Comparison of ENCODE assay signal across 18 cellular contexts in genomic region chr7:22920664-22921063, GRCh38.
A peak's percentile ranks its signal among the peaks of the same experiment; 100 is the strongest.
DNase-seq lines count a peak whose midpoint lies in the region; ATAC-seq, FAIRE-seq and TF ChIP-seq lines count a peak whose summit lies in the region.
"Had no signal": no experiment of that assay in that cellular context is flagged by ENCODE, and none has a peak within 500 bp of the region (broad histone marks: within the 10 kb centered on the region; RNA-seq: fewer than 3 reads in every experiment).

No MANE protein-coding gene starts in this region.

- H3K4me3 Mint-ChIP-seq in naive B cell, result no peak overlapping the region
- no peak overlapping the region for H3K4me3 Mint-ChIP-seq in activated CD8-positive, alpha-beta T cell treated with anti-CD3 and anti-CD28 coated beads for 36 hours
- H3K4me3 Mint-ChIP-seq in activated T-cell treated with anti-CD3 and anti-CD28 coated beads, Interleukin-2, amount 50 U/mL, for 24 hours, result no peak overlapping the region
- H3K4me3 Mint-ChIP-seq: CD8-positive, alpha-beta T cell; stimulated activated naive CD8-positive, alpha-beta T cell treated with anti-CD3 and anti-CD28 coated beads, Interleukin-15, amount 100 ng/mL, for 72 hours had no signal

- H3K27ac Mint-ChIP-seq in naive B cell, result peak overlapping the region in 1 of 6 donors; percentile 28
- H3K27ac Mint-ChIP-seq in activated CD8-positive, alpha-beta T cell treated with anti-CD3 and anti-CD28 coated beads for 36 hours, result no peak overlapping the region
- no peak overlapping the region for H3K27ac Mint-ChIP-seq in activated T-cell treated with anti-CD3 and anti-CD28 coated beads, Interleukin-2, amount 50 U/mL, for 24 hours
- H3K27ac Mint-ChIP-seq: CD8-positive, alpha-beta T cell; stimulated activated naive CD8-positive, alpha-beta T cell treated with anti-CD3 and anti-CD28 coated beads, Interleukin-15, amount 100 ng/mL, for 72 hours had no signal

- POLR2A ChIA-PET in activated CD8-positive, alpha-beta T cell treated with anti-CD3 and anti-CD28 coated beads for 36 hours (lab: Charles Lee), result no interaction called here

- FAIRE-seq in bronchial epithelial cell (lab: Jason Lieb, UNC), result peak; percentile 79
- FAIRE-seq: colon, kidney, urothelium cell line had no signal

- H3K27me3 ChIP-seq in bronchial epithelial cell (ENCODE audit: control insufficient read depth, insufficient read depth, low read length), result no peaks in the 10 kb centered on the region
- H3K27me3 ChIP-seq: heart right ventricle had no signal

- H3K9me3 Mint-ChIP-seq in naive B cell, result peaks cover 2 to 7% (median 4%) of the 10 kb centered on the region in 7 donors
- H3K9me3 Mint-ChIP-seq in activated CD8-positive, alpha-beta T cell treated with anti-CD3 and anti-CD28 coated beads for 36 hours, result peaks cover 4% of the 10 kb centered on the region
- H3K9me3 Mint-ChIP-seq in activated T-cell treated with anti-CD3 and anti-CD28 coated beads, Interleukin-2, amount 50 U/mL, for 24 hours, result no peaks in the 10 kb centered on the region
- H3K9me3 Mint-ChIP-seq: CD8-positive, alpha-beta T cell had no signal

- H3K4me3 ChIP-seq in bronchial epithelial cell (ENCODE audit: low read depth, low read length), result no peak overlapping the region
- H3K4me3 ChIP-seq: heart right ventricle had no signal

- CTCF ChIA-PET in activated CD8-positive, alpha-beta T cell treated with anti-CD3 and anti-CD28 coated beads for 36 hours (lab: Charles Lee), result no interaction called here

- peaks cover 0 to 7% of the 10 kb centered on the region in 2 donors for H3K36me3 Mint-ChIP-seq in naive B cell
- peaks cover 3% of the 10 kb centered on the region for H3K36me3 Mint-ChIP-seq in activated CD8-positive, alpha-beta T cell treated with anti-CD3 and anti-CD28 coated beads for 36 hours (ENCODE audit: low read depth)
- H3K36me3 Mint-ChIP-seq in activated T-cell treated with anti-CD3 and anti-CD28 coated beads, Interleukin-2, amount 50 U/mL, for 24 hours (ENCODE audit: low read depth), result no peaks in the 10 kb centered on the region

- no peaks in the 10 kb centered on the region for H3K36me3 ChIP-seq in bronchial epithelial cell (ENCODE audit: control insufficient read depth, insufficient read depth, low read length)
- H3K36me3 ChIP-seq: WERI-Rb-1 had no signal

- peaks cover 4 to 6% (median 4%) of the 10 kb centered on the region in 3 donors for H3K4me1 Mint-ChIP-seq in naive B cell
- no peaks in the 10 kb centered on the region for H3K4me1 Mint-ChIP-seq in activated CD8-positive, alpha-beta T cell treated with anti-CD3 and anti-CD28 coated beads for 36 hours (ENCODE audit: low read depth)
- H3K4me1 Mint-ChIP-seq in activated T-cell treated with anti-CD3 and anti-CD28 coated beads, Interleukin-2, amount 50 U/mL, for 24 hours (ENCODE audit: low read depth), result no peaks in the 10 kb centered on the region
- H3K4me1 Mint-ChIP-seq: stimulated activated naive CD8-positive, alpha-beta T cell treated with anti-CD3 and anti-CD28 coated beads, Interleukin-15, amount 100 ng/mL, for 72 hours had no signal

- ATAC-seq in naive B cell (ENCODE audit: low read depth in 2 of 2) (peak; percentile 53 to 65), GM18505 (IDR thresholded peaks at IDR 0.05; ENCODE audit: unreplicated experiment) (no peak)
- no peak for ATAC-seq in activated CD8-positive, alpha-beta T cell treated with anti-CD3 and anti-CD28 coated beads for 36 hours
- ATAC-seq: CD8-positive, alpha-beta T cell; HCT116; heart right ventricle; stimulated activated naive CD8-positive, alpha-beta T cell treated with anti-CD3 and anti-CD28 coated beads, Interleukin-15, amount 100 ng/mL, for 72 hours had no signal

- TF ChIP-seq POLR2A in GM18505 (IDR thresholded peaks at IDR 0.05; ENCODE audit: borderline replicate concordance, extremely low read depth, insufficient read depth, insufficient read length), result no peak

- no peaks in the 10 kb centered on the region for H3K27me3 Mint-ChIP-seq in naive B cell
- H3K27me3 Mint-ChIP-seq in activated CD8-positive, alpha-beta T cell treated with anti-CD3 and anti-CD28 coated beads for 36 hours, result no peaks in the 10 kb centered on the region
- no peaks in the 10 kb centered on the region for H3K27me3 Mint-ChIP-seq in activated T-cell treated with anti-CD3 and anti-CD28 coated beads, Interleukin-2, amount 50 U/mL, for 24 hours

- no peak for TF ChIP-seq CTCF in bronchial epithelial cell (IDR thresholded peaks at IDR 0.05; ENCODE audit: insufficient read depth, low read length, severe bottlenecking)
- TF ChIP-seq CTCF in activated CD8-positive, alpha-beta T cell treated with anti-CD3 and anti-CD28 coated beads for 36 hours (IDR thresholded peaks at IDR 0.05), result no peak

- peak; percentile 6 to 32 for DNase-seq in NCI-H524 (lab: John Stamatoyannopoulos, UW)
- no peak for DNase-seq in NCI-H524 treated with DMSO at 0.1 percent for 48 hours (lab: John Stamatoyannopoulos, UW)
- DNase-seq in NCI-H2171 treated with DMSO at 0.1 percent for 48 hours (lab: John Stamatoyannopoulos, UW), result peak; percentile 86
- DNase-seq in bronchial epithelial cell (ENCODE audit: low read depth), result peak; percentile 48
- no peak for DNase-seq in naive B cell
- DNase-seq in activated CD8-positive, alpha-beta T cell treated with anti-CD3 and anti-CD28 coated beads for 36 hours, result no peak
- DNase-seq in activated T-cell treated with anti-CD3 and anti-CD28 coated beads, Interleukin-2, amount 50 U/mL, for 24 hours, result no peak
- DNase-seq: amniotic stem cell; CD8-positive, alpha-beta T cell; heart right ventricle; kidney; occipital lobe; stimulated activated naive CD8-positive, alpha-beta T cell treated with anti-CD3 and anti-CD28 coated beads, Interleukin-15, amount 100 ng/mL, for 72 hours; WERI-Rb-1 had no signal

- intact Hi-C loops in activated CD8-positive, alpha-beta T cell treated with anti-CD3 and anti-CD28 coated beads for 36 hours (cut with micrococcal nuclease), result no loop called here

Comparison
In these comparisons a context has a peak if more than half of its experiments do, and no peak if none do; other contexts are left out.
1. DNase-seq: peak in NCI-H524 (2 of 2), NCI-H2171 treated with DMSO at 0.1 percent for 48 hours (single experiment) and bronchial epithelial cell (single experiment); none in NCI-H524 treated with DMSO at 0.1 percent for 48 hours (single experiment), naive B cell (single experiment), activated CD8-positive, alpha-beta T cell treated with anti-CD3 and anti-CD28 coated beads for 36 hours (single experiment) and activated T-cell treated with anti-CD3 and anti-CD28 coated beads, Interleukin-2, amount 50 U/mL, for 24 hours (single experiment).
2. ATAC-seq: peak in naive B cell (2 of 2); none in GM18505 (single experiment) and activated CD8-positive, alpha-beta T cell treated with anti-CD3 and anti-CD28 coated beads for 36 hours (single experiment).